Comparison of ENCODE assay signal across 8 cellular contexts in genomic region chr11:44609028-44609782, GRCh38. TPM values are rescaled to one million over a fixed set of nuclear protein-coding genes. Genes with fewer than 3 reads are reported as not detected.
A peak's percentile ranks its signal among the peaks of the same experiment; 100 is the strongest.
DNase-seq lines count a peak whose midpoint lies in the region; ATAC-seq and TF ChIP-seq lines count a peak whose summit lies in the region.

No MANE protein-coding gene starts in this region.

- peaks cover 75% of the 10 kb centered on the region for H3K4me1 Mint-ChIP-seq in T-helper 1 cell treated with Interleukin-12 subunit alpha and Interleukin-12 subunit beta and Interleukin-4 antibody, amounts not matched to agents 30 μg/mL and 1 μg/mL, for 36 hours (ENCODE audit: low read depth)

- H4K8ac ChIP-seq in mesenchymal stem cell (ENCODE audit: low read length), result no peak overlapping the region

- H3K23ac ChIP-seq in mesenchymal stem cell (ENCODE audit: low read length in 2 of 2), result peak overlapping the region in 1 of 2 experiments; percentile 3

- H3K36me3 ChIP-seq in mesenchymal stem cell (ENCODE audit: control insufficient read depth in 1 of 2, insufficient read depth in 2 of 2, low read depth in 1 of 2, low read length in 2 of 2) (peaks cover 12 to 71% of the 10 kb centered on the region in 2 experiments), gastroesophageal sphincter (peaks cover 0 to 32% of the 10 kb centered on the region in 2 donors)

- peak overlapping the region in 1 of 2 experiments; percentile 74 for H3K4ac ChIP-seq in mesenchymal stem cell (ENCODE audit: low read depth in 1 of 2, low read length in 2 of 2)

- no peak overlapping the region for H2BK120ac ChIP-seq in mesenchymal stem cell (ENCODE audit: low read depth, low read length)

- peak overlapping the region in 1 of 2 experiments; percentile 80 for H3K14ac ChIP-seq in mesenchymal stem cell (ENCODE audit: low read length in 2 of 2)

- H3K27me3 ChIP-seq in mesenchymal stem cell (ENCODE audit: control insufficient read depth in 1 of 2, insufficient read depth in 1 of 2, low read length in 2 of 2), result no peaks in the 10 kb centered on the region
- H3K27me3 ChIP-seq in gastroesophageal sphincter, result no peaks in the 10 kb centered on the region

- H2AFZ ChIP-seq in mesenchymal stem cell (ENCODE audit: low read depth, low read length), result no peak overlapping the region

- H3K27ac ChIP-seq in mesenchymal stem cell (ENCODE audit: low read length, poor library complexity, severe bottlenecking) (no peak overlapping the region), gastroesophageal sphincter (peak overlapping the region in 2 of 4 donors; percentile 24 to 28)

- peak overlapping the region in 1 of 2 experiments; percentile 85 for H3K18ac ChIP-seq in mesenchymal stem cell (ENCODE audit: low read depth in 1 of 2, low read length in 2 of 2)

- peaks cover 58% of the 10 kb centered on the region for H3K36me3 Mint-ChIP-seq in T-helper 1 cell treated with Interleukin-12 subunit alpha and Interleukin-12 subunit beta and Interleukin-4 antibody, amounts not matched to agents 30 μg/mL and 1 μg/mL, for 36 hours (ENCODE audit: low read depth)

- H3K79me1 ChIP-seq in mesenchymal stem cell (replicated peaks; ENCODE audit: low read length, poor library complexity, severe bottlenecking), result peaks cover 16% of the 10 kb centered on the region

- no peaks in the 10 kb centered on the region for H3K27me3 Mint-ChIP-seq in T-helper 1 cell treated with Interleukin-12 subunit alpha and Interleukin-12 subunit beta and Interleukin-4 antibody, amounts not matched to agents 30 μg/mL and 1 μg/mL, for 36 hours (ENCODE audit: low read depth)

- H3K4me3 ChIP-seq in mesenchymal stem cell (ENCODE audit: insufficient read depth in 1 of 2, low read depth in 1 of 2, low read length in 2 of 2) (no peak overlapping the region), gastroesophageal sphincter (no peak overlapping the region)

- H3K9ac ChIP-seq in mesenchymal stem cell (ENCODE audit: low read length), result no peak overlapping the region

- peak; percentile 50 for ATAC-seq in GM19023 (IDR thresholded peaks at IDR 0.05; ENCODE audit: unreplicated experiment)
- peak; percentile 52 for ATAC-seq in HG02763 (IDR thresholded peaks at IDR 0.05; ENCODE audit: unreplicated experiment)
- no peak for ATAC-seq in gastroesophageal sphincter

- H3K27ac Mint-ChIP-seq in T-helper 1 cell treated with Interleukin-12 subunit alpha and Interleukin-12 subunit beta and Interleukin-4 antibody, amounts not matched to agents 30 μg/mL and 1 μg/mL, for 36 hours, result peak overlapping the region; percentile 89

- H3K4me2 ChIP-seq in mesenchymal stem cell (ENCODE audit: low read length, poor library complexity, severe bottlenecking), result no peak overlapping the region

- TF ChIP-seq EP300 in gastroesophageal sphincter (IDR thresholded peaks at IDR 0.05), result no peak

- TF ChIP-seq POLR2A in gastroesophageal sphincter (IDR thresholded peaks at IDR 0.05), result no peak

- peak overlapping the region in 1 of 2 experiments; percentile 82 for H2BK12ac ChIP-seq in mesenchymal stem cell (ENCODE audit: low read length in 2 of 2)

- H3K4me1 ChIP-seq in mesenchymal stem cell (ENCODE audit: control insufficient read depth, insufficient read depth, low read depth, low read length) (peaks cover 38% of the 10 kb centered on the region), gastroesophageal sphincter (peaks cover 0 to 61% (median 19%) of the 10 kb centered on the region in 3 donors)

- H2BK5ac ChIP-seq in mesenchymal stem cell (ENCODE audit: low read depth, low read length, poor library complexity, severe bottlenecking), result no peak overlapping the region

- no peak overlapping the region for H2BK15ac ChIP-seq in mesenchymal stem cell (ENCODE audit: low read depth, poor library complexity, severe bottlenecking)

- DNase-seq in mesenchymal stem cell (no peak), NCI-H524 (lab: John Stamatoyannopoulos, UW) (no peak), AML-193 (lab: John Stamatoyannopoulos, UW) (no peak), T1000 (lab: John Stamatoyannopoulos, UW) (no peak)

- peak overlapping the region; percentile 71 for H4K91ac ChIP-seq in mesenchymal stem cell (ENCODE audit: low read length)

- H3K9me3 ChIP-seq in mesenchymal stem cell (ENCODE audit: control insufficient read depth, low read length), result no peaks in the 10 kb centered on the region
- no peaks in the 10 kb centered on the region for H3K9me3 ChIP-seq in gastroesophageal sphincter

- H3K4me3 Mint-ChIP-seq in T-helper 1 cell treated with Interleukin-12 subunit alpha and Interleukin-12 subunit beta and Interleukin-4 antibody, amounts not matched to agents 30 μg/mL and 1 μg/mL, for 36 hours, result peak overlapping the region; percentile 57

- no peaks in the 10 kb centered on the region for H3K9me3 Mint-ChIP-seq in T-helper 1 cell treated with Interleukin-12 subunit alpha and Interleukin-12 subunit beta and Interleukin-4 antibody, amounts not matched to agents 30 μg/mL and 1 μg/mL, for 36 hours

- no peak for TF ChIP-seq CTCF in gastroesophageal sphincter (IDR thresholded peaks at IDR 0.05)

- no peak overlapping the region for H2AK5ac ChIP-seq in mesenchymal stem cell (ENCODE audit: low read length, severe bottlenecking)

- WGBS in mesenchymal stem cell, result 92% methylated on average over 11 of the region's 11 CpGs
- WGBS in gastroesophageal sphincter (ENCODE audit: low coverage in 1 of 2), 2 donors, result 70% methylated on average over 2 of the region's 11 CpGs; no CpG with 5 or more reads in 1 of the 2 donors

RNA-seq across cellular contexts. Expression of gene CD82, which starts 43.7 kb away (rescaled TPM):
- 196 TPM for polyA plus RNA-seq in mesenchymal stem cell (2013, experiment 1 of 2)
- 194 TPM for polyA plus RNA-seq in mesenchymal stem cell (2013, experiment 2 of 2)
- total RNA-seq in gastroesophageal sphincter, result 10 to 100 TPM; 12.7 to 24.0 (median 19.1) TPM
